Comparison of ENCODE assay signal across 8 cellular contexts in the genomic region with DNA sequence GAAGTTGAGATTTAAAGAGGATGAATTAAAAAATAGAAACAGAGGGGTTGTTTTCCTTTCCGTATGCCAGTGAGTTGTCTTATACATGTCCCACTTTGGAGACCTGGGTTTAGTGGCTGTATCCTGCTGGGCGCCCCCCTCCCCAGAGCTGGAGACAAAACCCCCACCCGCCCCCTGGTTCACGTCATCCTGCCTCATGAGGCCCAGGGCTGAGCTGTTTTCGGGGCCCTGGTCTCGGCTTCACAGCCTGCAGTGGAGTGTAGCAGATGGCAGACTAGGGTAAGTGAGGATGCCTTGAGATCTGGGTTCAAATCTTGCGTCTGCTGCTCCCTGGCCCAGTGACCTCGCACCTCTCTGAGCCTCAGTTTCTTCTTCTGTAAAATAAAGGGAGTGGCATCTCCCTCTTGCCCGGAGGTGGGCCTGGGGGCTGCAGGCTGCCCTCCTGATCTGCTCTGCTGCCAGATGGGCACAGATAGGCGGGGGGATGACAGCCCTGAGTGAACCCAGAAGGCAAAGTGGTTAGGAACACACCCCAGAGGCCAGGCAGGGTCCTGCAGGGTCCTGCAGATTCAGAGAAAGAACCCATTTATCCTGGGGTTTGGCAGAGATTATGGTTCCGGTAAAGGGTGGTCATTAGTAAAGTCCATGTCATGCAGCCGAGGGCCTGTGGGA.
DNase-seq lines count a peak whose midpoint lies in the region; ATAC-seq, FAIRE-seq and TF ChIP-seq lines count a peak whose summit lies in the region.

No MANE protein-coding gene starts in this region.

- no peak overlapping the region for H2AFZ ChIP-seq in MM.1S (ENCODE audit: low read length)

- ATAC-seq in central memory CD8-positive, alpha-beta T cell (replicated peaks; ENCODE audit: extremely low read depth, poor library complexity, severe bottlenecking): no peak
- no peak for ATAC-seq in activated CD4-positive, CD25-positive, alpha-beta regulatory T cell treated with anti-CD3 and anti-CD28 coated beads, Interleukin-2, amount 50 U/mL, for 24 hours
- no peak for ATAC-seq in GM18907 (IDR thresholded peaks at IDR 0.05; ENCODE audit: unreplicated experiment)

- peak overlapping the region in 9 of 11 experiments; percentile 15 to 81 (median 65); a peak in 9 of 22 replicates for H3K9ac ChIP-seq in BLaER1 treated with 17β-estradiol and CSF1 and Interleukin-3, amounts not matched to agents 10 nM and 100 nM
- H3K9ac ChIP-seq in MM.1S (ENCODE audit: low read length): no peak overlapping the region

- H3K79me2 ChIP-seq in MM.1S (ENCODE audit: low read length): no peaks in the 10 kb centered on the region

- H3K27ac Mint-ChIP-seq in central memory CD8-positive, alpha-beta T cell (ENCODE audit: low read depth): no peak overlapping the region
- H3K27ac Mint-ChIP-seq in nephron: peak overlapping the region; percentile 70 to 98 (median 87)

- H3F3A ChIP-seq in MM.1S (ENCODE audit: insufficient read depth, low read length): no peaks in the 10 kb centered on the region

- no peaks in the 10 kb centered on the region for H4K20me1 ChIP-seq in BLaER1 treated with 17β-estradiol and CSF1 and Interleukin-3, amounts not matched to agents 10 nM and 100 nM
- no peaks in the 10 kb centered on the region for H4K20me1 ChIP-seq in MM.1S (ENCODE audit: insufficient read depth, low read length)

- peak overlapping the region; percentile 55 for H3K4me3 Mint-ChIP-seq in central memory CD8-positive, alpha-beta T cell
- peak overlapping the region; percentile 42 to 55 (median 55) for H3K4me3 Mint-ChIP-seq in nephron

- peak overlapping the region in 8 of 10 experiments; percentile 47 to 72 (median 59); a peak in 9 of 20 replicates for H3K4me3 ChIP-seq in BLaER1 treated with 17β-estradiol and CSF1 and Interleukin-3, amounts not matched to agents 10 nM and 100 nM
- H3K4me3 ChIP-seq in MM.1S (ENCODE audit: low read length): no peak overlapping the region

- DNase-seq in MM.1S (no peak), NCI-H748 treated with DMSO at 0.1 percent for 48 hours (lab: John Stamatoyannopoulos, UW) (no peak), RCC 7860 (ENCODE audit: low spot score) (no peak)
- DNase-seq in central memory CD8-positive, alpha-beta T cell (ENCODE audit: low spot score in 2 of 2): no peak

- H3K9me3 Mint-ChIP-seq in central memory CD8-positive, alpha-beta T cell: no peaks in the 10 kb centered on the region
- no peaks in the 10 kb centered on the region for H3K9me3 Mint-ChIP-seq in nephron

- no peaks in the 10 kb centered on the region for H3K27me3 Mint-ChIP-seq in central memory CD8-positive, alpha-beta T cell
- H3K27me3 Mint-ChIP-seq in nephron (ENCODE audit: low read depth): peaks cover 28% of the 10 kb centered on the region

- TF ChIP-seq CTCF in MM.1S (IDR thresholded peaks at IDR 0.05; ENCODE audit: low read length) (0 out of 2 replicates have a peak, but pooled peaks have one; percentile 11), nephron (IDR thresholded peaks at IDR 0.05; ENCODE audit: unreplicated experiment in 3 of 3) (no peak)

- no peaks in the 10 kb centered on the region for H3K36me3 ChIP-seq in BLaER1 treated with 17β-estradiol and CSF1 and Interleukin-3, amounts not matched to agents 10 nM and 100 nM
- H3K36me3 ChIP-seq in MM.1S (replicated peaks; ENCODE audit: insufficient read depth, low read length): no peaks in the 10 kb centered on the region

- H3K4me2 ChIP-seq in BLaER1 treated with 17β-estradiol and CSF1 and Interleukin-3, amounts not matched to agents 10 nM and 100 nM: peak overlapping the region; percentile 85 to 98 (median 97)
- peak overlapping the region; percentile 87; the same call in 1 of the 2 replicates for H3K4me2 ChIP-seq in MM.1S (ENCODE audit: low read depth, low read length)

- H3K4me1 Mint-ChIP-seq in central memory CD8-positive, alpha-beta T cell: peaks cover 28% of the 10 kb centered on the region
- H3K4me1 Mint-ChIP-seq in nephron: peaks cover 32% of the 10 kb centered on the region

- peaks cover 48 to 84% (median 55%) of the 10 kb centered on the region in 10 experiments for H3K4me1 ChIP-seq in BLaER1 treated with 17β-estradiol and CSF1 and Interleukin-3, amounts not matched to agents 10 nM and 100 nM
- H3K4me1 ChIP-seq in MM.1S (ENCODE audit: low read length): 0 out of 2 replicates have a peak, but pooled peaks cover 15% of the 10 kb centered on the region

- H3K27ac ChIP-seq in BLaER1 treated with 17β-estradiol and CSF1 and Interleukin-3, amounts not matched to agents 10 nM and 100 nM: peak overlapping the region in 8 of 11 experiments; percentile 30 to 86 (median 72); a peak in 12 of 22 replicates
- H3K27ac ChIP-seq in MM.1S (ENCODE audit: low read length): no peak overlapping the region

- no peaks in the 10 kb centered on the region for H3K9me3 ChIP-seq in BLaER1 treated with 17β-estradiol and CSF1 and Interleukin-3, amounts not matched to agents 10 nM and 100 nM (replicated peaks in 1 of 11)
- H3K9me3 ChIP-seq in MM.1S (replicated peaks; ENCODE audit: insufficient read depth, low read length): no peaks in the 10 kb centered on the region

- peaks cover 0 to 14% (median 5%) of the 10 kb centered on the region in 11 experiments; a peak in 6 of 22 replicates for H3K27me3 ChIP-seq in BLaER1 treated with 17β-estradiol and CSF1 and Interleukin-3, amounts not matched to agents 10 nM and 100 nM
- H3K27me3 ChIP-seq in MM.1S (replicated peaks; ENCODE audit: insufficient read depth, low read length): peaks cover 77% of the 10 kb centered on the region

- H3K9me2 ChIP-seq in MM.1S (replicated peaks; ENCODE audit: insufficient read depth, low read length): no peaks in the 10 kb centered on the region

- no peak for FAIRE-seq in RCC 7860 (lab: Jason Lieb, UNC)

- H3K36me3 Mint-ChIP-seq in central memory CD8-positive, alpha-beta T cell (ENCODE audit: insufficient read depth): peaks cover 1% of the 10 kb centered on the region
- no peaks in the 10 kb centered on the region for H3K36me3 Mint-ChIP-seq in nephron (ENCODE audit: low read depth)
